In genomic region chr4:148434075-148434773, GRCh38 we compare ENCODE assay signal across 21 cellular contexts. TPM values are rescaled to one million over a fixed set of nuclear protein-coding genes. Genes with fewer than 3 reads are reported as not detected.
DNase-seq lines count a peak whose midpoint lies in the region; ATAC-seq and TF ChIP-seq lines count a peak whose summit lies in the region.
"Had no signal": no experiment of that assay in that cellular context is flagged by ENCODE, and none has a peak within 500 bp of the region (broad histone marks: within the 10 kb centered on the region; RNA-seq: fewer than 3 reads in every experiment).

No MANE protein-coding gene starts in this region.

- peak; percentile 43 for ATAC-seq in HG03139 (IDR thresholded peaks at IDR 0.05; ENCODE audit: unreplicated experiment)
- ATAC-seq in stimulated activated naive B cell treated with anti-CD40 and anti-IgM and Interleukin-4, amounts not matched to agents 10 μg/mL and 1 μg/mL and 100 μg/mL, for 72 hours (replicated peaks), result peak; percentile 34 to 53
- ATAC-seq: left cardiac atrium; right lobe of liver; stimulated activated memory B cell treated with anti-CD40 and anti-IgM and Interleukin-4, amounts not matched to agents 10 μg/mL and 1 μg/mL and 100 μg/mL, for 72 hours had no signal

- BruUV-seq in Caco-2 (replicated peaks; lab: Mats Ljungman, UMichigan), result no TSS peak

- H3K27ac Mint-ChIP-seq in activated CD4-positive, alpha-beta memory T cell treated with anti-CD3 and anti-CD28 coated beads, Interleukin-2, amount 10 ng/mL, durations not matched to agents 7 days and 5 days, result peak overlapping the region; percentile 5
- no peak overlapping the region for H3K27ac Mint-ChIP-seq in activated CD4-positive, alpha-beta memory T cell treated with anti-CD3 and anti-CD28 coated beads for 36 hours
- H3K27ac Mint-ChIP-seq in brain (no peak overlapping the region), Caco-2 (ENCODE audit: unreplicated experiment) (no peak overlapping the region)
- H3K27ac Mint-ChIP-seq in stimulated activated naive B cell treated with anti-CD40 and anti-IgM and Interleukin-4, amounts not matched to agents 10 μg/mL and 1 μg/mL and 100 μg/mL, for 72 hours, result no peak overlapping the region
- H3K27ac Mint-ChIP-seq: activated naive CD4-positive, alpha-beta T cell treated with anti-CD3 and anti-CD28 coated beads, Interleukin-2, amount 10 ng/mL, durations not matched to agents 7 days and 5 days; nephron; stimulated activated memory B cell treated with anti-CD40 and anti-IgM and Interleukin-4, amounts not matched to agents 10 μg/mL and 1 μg/mL and 100 μg/mL, for 72 hours had no signal

- DNase-seq in activated CD4-positive, alpha-beta memory T cell treated with anti-CD3 and anti-CD28 coated beads, Interleukin-2, amount 10 ng/mL, durations not matched to agents 7 days and 5 days, result no peak
- no peak for DNase-seq in activated CD4-positive, alpha-beta memory T cell treated with anti-CD3 and anti-CD28 coated beads for 36 hours
- no peak for DNase-seq in stimulated activated naive B cell treated with anti-CD40 and anti-IgM and Interleukin-4, amounts not matched to agents 10 μg/mL and 1 μg/mL and 100 μg/mL, for 72 hours
- no peak for DNase-seq in NOMO-1 treated with dmso at 0.1 percent for 144 hours (lab: John Stamatoyannopoulos, UW; ENCODE audit: unreplicated experiment)
- no peak for DNase-seq in amniotic stem cell (lab: John Stamatoyannopoulos, UW)
- DNase-seq in Caco-2, result no peak
- DNase-seq: 8988T; activated CD4-positive, alpha-beta T cell treated with anti-CD3 and anti-CD28 coated beads, Interleukin-2, amount 50 U/mL, for 1 hour; activated naive CD4-positive, alpha-beta T cell treated with anti-CD3 and anti-CD28 coated beads, Interleukin-2, amount 10 ng/mL, durations not matched to agents 7 days and 5 days; caudate nucleus; GF-D8; left cardiac atrium; MV-4-11; right lobe of liver; SHP77; stimulated activated CD4-positive, alpha-beta T cell treated with anti-CD3 and anti-CD28 coated beads, Interleukin-4, amount 100 ng/mL, for 4 hours; T1000 had no signal

- TF ChIP-seq CTCF in brain (conservative IDR thresholded peaks at IDR 0.05) (no peak), Caco-2 (IDR thresholded peaks at IDR 0.05; ENCODE audit: insufficient read depth in 1 of 2, low read depth in 1 of 2, low read length in 1 of 2, severe bottlenecking in 1 of 2, unreplicated experiment in 1 of 2) (no peak)

- peaks cover 7% of the 10 kb centered on the region for H3K36me3 Mint-ChIP-seq in activated CD4-positive, alpha-beta memory T cell treated with anti-CD3 and anti-CD28 coated beads, Interleukin-2, amount 10 ng/mL, durations not matched to agents 7 days and 5 days (ENCODE audit: low read depth)
- H3K36me3 Mint-ChIP-seq in activated CD4-positive, alpha-beta memory T cell treated with anti-CD3 and anti-CD28 coated beads for 36 hours, result peaks cover 4% of the 10 kb centered on the region
- H3K36me3 Mint-ChIP-seq in brain (peaks cover 5% of the 10 kb centered on the region), Caco-2 (ENCODE audit: insufficient read depth, unreplicated experiment) (no peaks in the 10 kb centered on the region)
- peaks cover 4 to 7% of the 10 kb centered on the region in 2 donors for H3K36me3 Mint-ChIP-seq in stimulated activated naive B cell treated with anti-CD40 and anti-IgM and Interleukin-4, amounts not matched to agents 10 μg/mL and 1 μg/mL and 100 μg/mL, for 72 hours
- H3K36me3 Mint-ChIP-seq: activated naive CD4-positive, alpha-beta T cell treated with anti-CD3 and anti-CD28 coated beads, Interleukin-2, amount 10 ng/mL, durations not matched to agents 7 days and 5 days; stimulated activated memory B cell treated with anti-CD40 and anti-IgM and Interleukin-4, amounts not matched to agents 10 μg/mL and 1 μg/mL and 100 μg/mL, for 72 hours had no signal

- H3K4me1 ChIP-seq in Caco-2, result no peaks in the 10 kb centered on the region

- H3K27me3 Mint-ChIP-seq in activated CD4-positive, alpha-beta memory T cell treated with anti-CD3 and anti-CD28 coated beads, Interleukin-2, amount 10 ng/mL, durations not matched to agents 7 days and 5 days, result peaks cover under 1% of the 10 kb centered on the region
- H3K27me3 Mint-ChIP-seq in activated CD4-positive, alpha-beta memory T cell treated with anti-CD3 and anti-CD28 coated beads for 36 hours, result no peaks in the 10 kb centered on the region
- H3K27me3 Mint-ChIP-seq in brain, result peaks cover 60% of the 10 kb centered on the region
- peaks cover 6 to 8% of the 10 kb centered on the region in 2 donors for H3K27me3 Mint-ChIP-seq in stimulated activated naive B cell treated with anti-CD40 and anti-IgM and Interleukin-4, amounts not matched to agents 10 μg/mL and 1 μg/mL and 100 μg/mL, for 72 hours
- peaks cover 6% of the 10 kb centered on the region for H3K27me3 Mint-ChIP-seq in Caco-2 (ENCODE audit: insufficient read depth, unreplicated experiment)
- H3K27me3 Mint-ChIP-seq: stimulated activated memory B cell treated with anti-CD40 and anti-IgM and Interleukin-4, amounts not matched to agents 10 μg/mL and 1 μg/mL and 100 μg/mL, for 72 hours had no signal

- POLR2A ChIA-PET in activated CD4-positive, alpha-beta memory T cell treated with anti-CD3 and anti-CD28 coated beads, Interleukin-2, amount 10 ng/mL, durations not matched to agents 7 days and 5 days (lab: Charles Lee), result interaction anchor here (1.0 to 2.1 kb wide), 2 partner anchors 9 to 11 kb away, joined by 3 to 12 read pairs; partner anchors contain the start of gene NR3C2
- POLR2A ChIA-PET in activated CD4-positive, alpha-beta memory T cell treated with anti-CD3 and anti-CD28 coated beads for 36 hours (lab: Charles Lee), result interaction anchor here (1.3 kb wide), 1 partner anchor 10 kb away, joined by 3 read pairs; no protein-coding TSS in a partner anchor
- POLR2A ChIA-PET in Caco-2 (lab: Charles Lee), result no interaction called here

- no peak overlapping the region for H3K4me3 Mint-ChIP-seq in activated CD4-positive, alpha-beta memory T cell treated with anti-CD3 and anti-CD28 coated beads, Interleukin-2, amount 10 ng/mL, durations not matched to agents 7 days and 5 days
- no peak overlapping the region for H3K4me3 Mint-ChIP-seq in activated CD4-positive, alpha-beta memory T cell treated with anti-CD3 and anti-CD28 coated beads for 36 hours
- H3K4me3 Mint-ChIP-seq in brain, result peak overlapping the region in 3 of 5 experiments; percentile 12 to 39 (median 30)
- H3K4me3 Mint-ChIP-seq in stimulated activated naive B cell treated with anti-CD40 and anti-IgM and Interleukin-4, amounts not matched to agents 10 μg/mL and 1 μg/mL and 100 μg/mL, for 72 hours, result peak overlapping the region; percentile 8 to 10
- H3K4me3 Mint-ChIP-seq in Caco-2 (ENCODE audit: unreplicated experiment), result no peak overlapping the region
- H3K4me3 Mint-ChIP-seq: activated naive CD4-positive, alpha-beta T cell treated with anti-CD3 and anti-CD28 coated beads, Interleukin-2, amount 10 ng/mL, durations not matched to agents 7 days and 5 days; nephron; stimulated activated memory B cell treated with anti-CD40 and anti-IgM and Interleukin-4, amounts not matched to agents 10 μg/mL and 1 μg/mL and 100 μg/mL, for 72 hours had no signal

- H3K4me1 Mint-ChIP-seq in activated CD4-positive, alpha-beta memory T cell treated with anti-CD3 and anti-CD28 coated beads, Interleukin-2, amount 10 ng/mL, durations not matched to agents 7 days and 5 days, result peaks cover 16% of the 10 kb centered on the region
- peaks cover 60% of the 10 kb centered on the region for H3K4me1 Mint-ChIP-seq in activated CD4-positive, alpha-beta memory T cell treated with anti-CD3 and anti-CD28 coated beads for 36 hours (ENCODE audit: low read depth)
- H3K4me1 Mint-ChIP-seq in brain (peaks cover 14% of the 10 kb centered on the region), Caco-2 (ENCODE audit: low read depth, unreplicated experiment) (peaks cover 6% of the 10 kb centered on the region)
- H3K4me1 Mint-ChIP-seq in stimulated activated naive B cell treated with anti-CD40 and anti-IgM and Interleukin-4, amounts not matched to agents 10 μg/mL and 1 μg/mL and 100 μg/mL, for 72 hours, result peaks cover 4 to 15% of the 10 kb centered on the region in 2 donors

- no peaks in the 10 kb centered on the region for H3K36me3 ChIP-seq in Caco-2 (ENCODE audit: control insufficient read depth, insufficient read depth, low read length)
- H3K36me3 ChIP-seq: right lobe of liver had no signal

- H3K4me3 ChIP-seq in Caco-2 (ENCODE audit: low read depth, low read length), result no peak overlapping the region
- H3K4me3 ChIP-seq: right lobe of liver had no signal

- no peaks in the 10 kb centered on the region for H3K9me3 ChIP-seq in Caco-2
- H3K9me3 ChIP-seq: right lobe of liver had no signal

- intact Hi-C loops in activated CD4-positive, alpha-beta memory T cell treated with anti-CD3 and anti-CD28 coated beads for 36 hours (cut with micrococcal nuclease), result loop anchor here (1.0 kb wide), 1 partner anchor 8 kb away; the partner anchor contains the start of gene NR3C2
- intact Hi-C loops in Caco-2 (cut with micrococcal nuclease; ENCODE audit: unreplicated experiment), result no loop called here

- no peaks in the 10 kb centered on the region for H3K9me3 Mint-ChIP-seq in activated CD4-positive, alpha-beta memory T cell treated with anti-CD3 and anti-CD28 coated beads, Interleukin-2, amount 10 ng/mL, durations not matched to agents 7 days and 5 days
- no peaks in the 10 kb centered on the region for H3K9me3 Mint-ChIP-seq in activated CD4-positive, alpha-beta memory T cell treated with anti-CD3 and anti-CD28 coated beads for 36 hours
- H3K9me3 Mint-ChIP-seq in brain (peaks cover 0 to 4% (median 0%) of the 10 kb centered on the region in 5 experiments), Caco-2 (ENCODE audit: unreplicated experiment) (no peaks in the 10 kb centered on the region)
- no peaks in the 10 kb centered on the region for H3K9me3 Mint-ChIP-seq in stimulated activated naive B cell treated with anti-CD40 and anti-IgM and Interleukin-4, amounts not matched to agents 10 μg/mL and 1 μg/mL and 100 μg/mL, for 72 hours
- H3K9me3 Mint-ChIP-seq: activated naive CD4-positive, alpha-beta T cell treated with anti-CD3 and anti-CD28 coated beads, Interleukin-2, amount 10 ng/mL, durations not matched to agents 7 days and 5 days; nephron; stimulated activated memory B cell treated with anti-CD40 and anti-IgM and Interleukin-4, amounts not matched to agents 10 μg/mL and 1 μg/mL and 100 μg/mL, for 72 hours had no signal

- no peaks in the 10 kb centered on the region for H3K27me3 ChIP-seq in Caco-2 (replicated peaks; ENCODE audit: control insufficient read depth, insufficient read depth, low read length)
- H3K27me3 ChIP-seq: right lobe of liver had no signal

- CTCF ChIA-PET in activated CD4-positive, alpha-beta memory T cell treated with anti-CD3 and anti-CD28 coated beads, Interleukin-2, amount 10 ng/mL, durations not matched to agents 7 days and 5 days (lab: Charles Lee), result interaction anchor here (1.1 kb wide), 1 partner anchor 10 kb away, joined by 3 read pairs; no protein-coding TSS in a partner anchor
- CTCF ChIA-PET in activated CD4-positive, alpha-beta memory T cell treated with anti-CD3 and anti-CD28 coated beads for 36 hours (lab: Charles Lee), result interaction anchor here (0.6 kb wide), 1 partner anchor 66 kb away, joined by 3 read pairs; no protein-coding TSS in a partner anchor
- CTCF ChIA-PET in Caco-2 (lab: Charles Lee), result no interaction called here

RNA-seq across cellular contexts. Expression of gene NR3C2, which starts 8.0 kb away (rescaled TPM):
- total RNA-seq in activated CD4-positive, alpha-beta memory T cell treated with anti-CD3 and anti-CD28 coated beads, Interleukin-2, amount 10 ng/mL, durations not matched to agents 7 days and 5 days, result 1 to 10 TPM; 4.1 to 5.0 TPM
- total RNA-seq in activated CD4-positive, alpha-beta memory T cell treated with anti-CD3 and anti-CD28 coated beads for 36 hours, result 1 to 10 TPM; 4.2 to 4.3 TPM
- 2.8 TPM for polyA plus RNA-seq in brain (ENCODE audit: insufficient read depth, low read depth, low replicate concordance)
- 0.12 and 0.16 TPM in 2 replicates for total RNA-seq in Caco-2 (2022)

Comparison
In these comparisons a context has a peak if more than half of its experiments do, and no peak if none do; other contexts are left out.
1. H3K4me3 Mint-ChIP-seq: peak in brain (3 of 5) and stimulated activated naive B cell treated with anti-CD40 and anti-IgM and Interleukin-4, amounts not matched to agents 10 μg/mL and 1 μg/mL and 100 μg/mL, for 72 hours (2 of 2); none in activated CD4-positive, alpha-beta memory T cell treated with anti-CD3 and anti-CD28 coated beads, Interleukin-2, amount 10 ng/mL, durations not matched to agents 7 days and 5 days (single experiment), activated CD4-positive, alpha-beta memory T cell treated with anti-CD3 and anti-CD28 coated beads for 36 hours (single experiment) and Caco-2 (single experiment).